ENCODE assay signal across 8 cellular contexts in the genomic region with DNA sequence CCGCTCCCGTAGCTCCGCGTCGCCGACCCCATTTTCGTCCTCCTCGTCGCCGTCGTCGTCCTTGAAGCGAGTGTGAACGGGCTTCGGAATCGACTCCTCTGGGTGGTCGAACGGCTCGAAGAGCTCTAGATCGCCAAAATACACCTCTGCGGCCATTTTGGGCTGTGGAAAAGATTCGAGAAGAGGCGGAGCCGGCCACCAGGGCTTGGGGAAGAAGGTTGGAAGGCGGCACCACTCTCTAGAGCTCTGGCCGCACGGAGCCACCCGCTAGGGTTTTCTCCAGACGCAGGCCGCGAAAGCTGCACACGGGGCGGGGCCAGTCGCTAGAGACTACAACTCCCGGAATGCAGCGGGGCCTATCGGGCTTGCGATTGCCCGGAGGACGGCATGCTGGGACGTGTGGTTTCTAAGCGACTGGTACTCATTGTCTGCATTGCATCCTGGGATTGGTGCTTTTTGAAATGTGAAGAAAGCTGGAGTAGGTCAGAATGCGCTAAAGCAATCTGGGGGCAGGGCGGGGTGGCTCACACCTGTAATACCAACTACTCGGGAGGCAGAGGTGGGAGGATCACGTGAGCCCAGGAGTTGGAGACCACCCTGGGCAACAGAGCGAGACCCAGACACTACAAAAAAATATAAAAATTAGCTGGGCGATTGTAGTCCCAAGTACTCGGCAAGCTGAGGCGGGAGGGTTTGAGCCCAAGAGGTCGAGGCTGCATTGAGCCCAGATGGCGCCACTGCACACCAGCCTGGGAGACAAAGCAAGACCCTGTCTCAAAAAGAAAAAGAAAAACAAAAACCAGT. TPM values are rescaled to one million over a fixed set of nuclear protein-coding genes. Genes with fewer than 3 reads are reported as not detected.
A peak's percentile ranks its signal among the peaks of the same experiment; 100 is the strongest.
DNase-seq lines count a peak whose midpoint lies in the region; ATAC-seq, FAIRE-seq and TF ChIP-seq lines count a peak whose summit lies in the region.

Gene ZCCHC8, minus strand, starts transcription at position 248 of the 804 bp plus-strand sequence. Its CDS starts 92 bp downstream, at position 156.

- H3K27me3 Mint-ChIP-seq in CD4-positive, CD25-positive, alpha-beta regulatory T cell, result peaks cover 4% of the 10 kb centered on the region

- peaks cover 5% of the 10 kb centered on the region; the same call in 1 of the 2 replicates for H4K20me1 ChIP-seq in HepG2 (ENCODE audit: insufficient read depth, low read length)

- H3K27ac ChIP-seq in CD4-positive, CD25-positive, alpha-beta regulatory T cell (ENCODE audit: insufficient read depth, low read length, poor library complexity, severe bottlenecking), result peak within 1 kb of the TSS; percentile 94
- peak within 1 kb of the TSS; percentile 98 for H3K27ac ChIP-seq in HepG2 (ENCODE audit: extremely low read length, insufficient read depth, low read length)

- H3K27ac Mint-ChIP-seq in CD4-positive, CD25-positive, alpha-beta regulatory T cell, result peak within 1 kb of the TSS; percentile 97 to 99 (median 99)

- H3K4me1 Mint-ChIP-seq in CD4-positive, CD25-positive, alpha-beta regulatory T cell, result peaks cover 16 to 54% (median 34%) of the 10 kb centered on the region in 4 donors

- no peaks in the 10 kb centered on the region for H3K27me3 ChIP-seq in CD4-positive, CD25-positive, alpha-beta regulatory T cell (ENCODE audit: control insufficient read depth, insufficient read depth, low read length)
- no peaks in the 10 kb centered on the region; a peak in 1 of 5 replicates for H3K27me3 ChIP-seq in HepG2 (ENCODE audit: control insufficient read depth in 1 of 2, insufficient read depth in 2 of 2, low read length in 2 of 2)

- TF ChIP-seq EP300 in HepG2 (IDR thresholded peaks at IDR 0.05; ENCODE audit: low read depth in 2 of 2, low read length in 2 of 2), result no peak; a peak in 1 of 4 replicates
- TF ChIP-seq EP300 in HepG2 (CRISPR knock-in tag; IDR thresholded peaks at IDR 0.05; ENCODE audit: borderline replicate concordance), result no peak

- FAIRE-seq in HepG2 (lab: Jason Lieb, UNC), result peak; percentile 92

- peak within 1 kb of the TSS; percentile 97 for H3K4me3 ChIP-seq in CD4-positive, CD25-positive, alpha-beta regulatory T cell (ENCODE audit: low read depth, low read length)
- H3K4me3 ChIP-seq in HepG2 (replicated peaks in 1 of 3; ENCODE audit: insufficient read depth in 1 of 3, low read depth in 2 of 3, low read length in 3 of 3), result peak within 1 kb of the TSS; percentile 84 to 98 (median 86)

- no peak within 1 kb of the TSS for H2AFZ ChIP-seq in HepG2 (ENCODE audit: low read length)

- CTCF ChIA-PET in HepG2 (lab: Yijun Ruan, JAX; ENCODE audit: low intra/inter-chr PET ratio, low total read pairs), result interaction anchor here (1.3 kb wide), 1 partner anchor 8 kb away, joined by 3 read pairs; no protein-coding TSS in a partner anchor

- H3K9me3 Mint-ChIP-seq in CD4-positive, CD25-positive, alpha-beta regulatory T cell, result no peaks in the 10 kb centered on the region

- H3K36me3 Mint-ChIP-seq in CD4-positive, CD25-positive, alpha-beta regulatory T cell, result peaks cover 20% of the 10 kb centered on the region

- in situ Hi-C loops in HepG2 (cut with HindIII; ENCODE audit: extremely low pct_ligation_motif_present, low pct_unique_long_range_greater_than_20kb), result no loop called here

- POLR2A ChIA-PET in HepG2 (lab: Yijun Ruan, JAX), result interaction anchor here (0.5 to 5.4 kb wide), 27 partner anchors 8 to 732 kb away, joined by 3 to 122 read pairs (median 4); partner anchors contain the start of genes KNTC1, MPHOSPH9, MTRFR and RSRC2

- peak within 1 kb of the TSS; percentile 85 to 99 (median 96) for H3K4me3 Mint-ChIP-seq in CD4-positive, CD25-positive, alpha-beta regulatory T cell

- peak within 1 kb of the TSS; percentile 78 for H3K4me2 ChIP-seq in HepG2 (ENCODE audit: low read depth, low read length)

- H3K36me3 ChIP-seq in CD4-positive, CD25-positive, alpha-beta regulatory T cell (ENCODE audit: control insufficient read depth, insufficient read depth, low read length), result peaks cover 27% of the 10 kb centered on the region
- peaks cover 4 to 13% of the 10 kb centered on the region in 2 experiments for H3K36me3 ChIP-seq in HepG2 (replicated peaks in 1 of 2; ENCODE audit: control insufficient read depth in 1 of 2, insufficient read depth in 2 of 2, low read length in 2 of 2)

- H3K4me1 ChIP-seq in CD4-positive, CD25-positive, alpha-beta regulatory T cell (ENCODE audit: control insufficient read depth, insufficient read depth, low read length, poor library complexity, severe bottlenecking), result peaks cover 47% of the 10 kb centered on the region
- H3K4me1 ChIP-seq in HepG2 (ENCODE audit: insufficient read depth, low read length), result peaks cover 34% of the 10 kb centered on the region

- intact Hi-C loops in HepG2 (cut with micrococcal nuclease; ENCODE audit: unreplicated experiment), result no loop called here

- no peak for TF ChIP-seq RAD21 in HepG2 (CRISPR knock-in tag; IDR thresholded peaks at IDR 0.05)

- peak; percentile 94 to 99 (median 94) for DNase-seq in CD4-positive, CD25-positive, alpha-beta regulatory T cell
- peak; percentile 99 for DNase-seq in NCI-H774 (lab: John Stamatoyannopoulos, UW)
- peak; percentile 96 to 97 for DNase-seq in activated CD4-positive, alpha-beta T cell treated with anti-CD3 and anti-CD28 coated beads, Interleukin-2, amount 50 U/mL, for 4 hours
- peak; percentile 99 for DNase-seq in dermis blood vessel endothelial cell
- peak; percentile 96 for DNase-seq in HepG2 (ENCODE audit: low spot score)
- DNase-seq in stimulated activated CD4-positive, alpha-beta T cell treated with anti-CD3 and anti-CD28 coated beads, Interleukin-4, amount 100 ng/mL, for 1 hour, result peak; percentile 97

- no peaks in the 10 kb centered on the region for H3K9me3 ChIP-seq in CD4-positive, CD25-positive, alpha-beta regulatory T cell (ENCODE audit: control insufficient read depth in 2 of 2, low read length in 2 of 2)
- no peaks in the 10 kb centered on the region for H3K9me3 ChIP-seq in HepG2 (ENCODE audit: low read length)

- H3K9ac ChIP-seq in HepG2 (ENCODE audit: insufficient read depth, low read depth, low read length), result peak within 1 kb of the TSS; percentile 96

- TF ChIP-seq CTCF in HepG2 (CRISPR knock-in tag; IDR thresholded peaks at IDR 0.05), result peak; percentile 45

- TF ChIP-seq POLR2A in HepG2 (IDR thresholded peaks at IDR 0.05; ENCODE audit: insufficient read depth in 1 of 2, low read depth in 2 of 2, low read length in 2 of 2), result peak; percentile 78 to 92

- 13% methylated on average over 25 of the region's 52 CpGs for WGBS in HepG2 (ENCODE audit: low lambda C conversion rate)

- peak; percentile 95 to 97 for ATAC-seq in CD4-positive, CD25-positive, alpha-beta regulatory T cell (ENCODE audit: low read depth in 2 of 2)
- peak; percentile 92 for ATAC-seq in GM19395 (IDR thresholded peaks at IDR 0.05; ENCODE audit: unreplicated experiment)
- ATAC-seq in HG03565 (IDR thresholded peaks at IDR 0.05; ENCODE audit: unreplicated experiment), result peak; percentile 92
- ATAC-seq in HepG2, result peak; percentile 94

- BruUV-seq in HepG2 (replicated peaks; lab: Mats Ljungman, UMichigan), result TSS peak; percentile 86

- peaks cover 41% of the 10 kb centered on the region for H3K79me2 ChIP-seq in HepG2 (ENCODE audit: insufficient read depth, low read length)

TF ChIP-seq in HepG2, 621 proteins besides CTCF, POLR2A, EP300 and RAD21 (continues in another document):
- TF ChIP-seq IRX3 (CRISPR knock-in tag; IDR thresholded peaks at IDR 0.05; ENCODE audit: borderline replicate concordance, low read depth) (0 out of 2 replicates have a peak, but pooled peaks have one; percentile 51), PRPF4 (IDR thresholded peaks at IDR 0.05; ENCODE audit: low read depth, low read length, poor library complexity, severe bottlenecking) (no peak), SOX6 (IDR thresholded peaks at IDR 0.05) (no peak), SOX6 (CRISPR knock-in tag; IDR thresholded peaks at IDR 0.05) (peak; percentile 75), ZSCAN9 (CRISPR knock-in tag; IDR thresholded peaks at IDR 0.05; ENCODE audit: borderline replicate concordance) (peak; percentile 57; the same call in 1 of the 2 replicates)
- TF ChIP-seq, protein P1, sequence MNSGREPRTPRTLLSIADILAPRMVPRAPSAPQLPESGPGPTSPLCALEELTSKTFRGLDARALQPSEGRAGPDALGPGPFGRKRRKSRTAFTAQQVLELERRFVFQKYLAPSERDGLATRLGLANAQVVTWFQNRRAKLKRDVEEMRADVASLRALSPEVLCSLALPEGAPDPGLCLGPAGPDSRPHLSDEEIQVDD (CRISPR knock-in tag; IDR thresholded peaks at IDR 0.05; ENCODE audit: borderline replicate concordance), result no peak

RNA-seq across cellular contexts. Expression of gene ZCCHC8, which starts in this region (rescaled TPM):
- 66.1 TPM for total RNA-seq in CD4-positive, CD25-positive, alpha-beta regulatory T cell
- polyA plus RNA-seq in CD4-positive, CD25-positive, alpha-beta regulatory T cell, result 10 to 100 TPM; 11.8 to 17.4 (median 14.0) TPM
- total RNA-seq in dermis blood vessel endothelial cell (15.0 and 20.1 TPM in 2 replicates), HepG2 (2016; rRNA removed; fragmentation: Illumina TruSeq; extraction: Trizol) (14.2 and 20.9 TPM in 2 replicates)
- 4.6 and 5.1 TPM in 2 replicates for total RNA-seq in HepG2 (2016; cell fraction: cytosol; rRNA removed; fragmentation: Illumina TruSeq; extraction: Trizol; ENCODE audit: low read depth)
- total RNA-seq in HepG2 (2016; cell fraction: insoluble cytoplasmic fraction; rRNA removed; fragmentation: Illumina TruSeq; extraction: Trizol), result 14.0 and 22.1 TPM in 2 replicates
- 7.2 and 7.6 TPM in 2 replicates for total RNA-seq in HepG2 (2016; cell fraction: membrane; rRNA removed; fragmentation: Illumina TruSeq; extraction: Trizol)
- 30.3 and 32.1 TPM in 2 replicates for total RNA-seq in HepG2 (2016; cell fraction: nucleus; rRNA removed; fragmentation: Illumina TruSeq; extraction: Trizol)
- polyA plus RNA-seq in HepG2 (2011; rRNA removed), result 18.6 and 20.5 TPM in 2 replicates
- 9.6 and 13.2 TPM in 2 replicates for polyA plus RNA-seq in HepG2 (2011; cell fraction: cytosol; rRNA removed)
- polyA plus RNA-seq in HepG2 (2011; cell fraction: nucleus; rRNA removed), result 37.9 and 40.8 TPM in 2 replicates
- 20.5 and 20.8 TPM in 2 replicates for polyA plus RNA-seq in HepG2 (2012)
- 1.9 and 2.0 TPM in 2 replicates for polyA plus RNA-seq in HepG2 (2016; cell fraction: cytosol; fragmentation: Illumina TruSeq; extraction: Trizol; ENCODE audit: low read depth)
- 15.5 and 16.5 TPM in 2 replicates for polyA plus RNA-seq in HepG2 (2016; cell fraction: insoluble cytoplasmic fraction; fragmentation: Illumina TruSeq; extraction: Trizol; ENCODE audit: low read depth)
- polyA plus RNA-seq in HepG2 (2016; cell fraction: membrane; fragmentation: Illumina TruSeq; extraction: Trizol; ENCODE audit: low read depth), result 3.5 and 4.0 TPM in 2 replicates
- 75.5 and 80.1 TPM in 2 replicates for polyA plus RNA-seq in HepG2 (2016; cell fraction: nucleus; fragmentation: Illumina TruSeq; extraction: Trizol; ENCODE audit: insufficient read depth, low read depth)
- 9.4 and 18.6 TPM in 2 replicates for polyA minus RNA-seq in HepG2 (2011; rRNA and poly(A)+ RNA removed; ENCODE audit: low replicate concordance)
- 8.1 and 11.2 TPM in 2 replicates for polyA minus RNA-seq in HepG2 (2011; cell fraction: cytosol; rRNA and poly(A)+ RNA removed)
- 40.6 and 42.0 TPM in 2 replicates for polyA minus RNA-seq in HepG2 (2011; cell fraction: nucleus; rRNA and poly(A)+ RNA removed)

Comparison
In these comparisons a context has a peak if more than half of its experiments do, and no peak if none do; other contexts are left out.
1. Peak in every context shown above with its lines: DNase-seq, ATAC-seq, H3K4me3 ChIP-seq and H3K27ac ChIP-seq.